9 cellular contexts compared by ENCODE assay signal in genomic region chr3:42654331-42655201, GRCh38. TPM values are rescaled to one million over a fixed set of nuclear protein-coding genes. Genes with fewer than 3 reads are reported as not detected.
DNase-seq lines count a peak whose midpoint lies in the region; ATAC-seq and TF ChIP-seq lines count a peak whose summit lies in the region.
"Had no signal": no experiment of that assay in that cellular context is flagged by ENCODE, and none has a peak within 500 bp of the region (broad histone marks: within the 10 kb centered on the region; RNA-seq: fewer than 3 reads in every experiment).

No MANE protein-coding gene starts in this region.

- TF ChIP-seq RAD21 in liver (IDR thresholded peaks at IDR 0.05): no peak

- WGBS in ectodermal cell, 2 experiments: 0 to 1% methylated on average over 94 of the region's 94 CpGs
- 2% methylated on average over 94 of the region's 94 CpGs for WGBS in liver
- WGBS in stomach, 5 donors: 0 to 3% (median 2%) methylated on average over 13 to 94 of the region's 94 CpGs

- in situ Hi-C loops in GM13977 (cut with MboI; ENCODE audit: low pct_unique_long_range_greater_than_20kb, low sequenced_read_pairs, unreplicated experiment): no loop called here

- ATAC-seq in HG02642 (IDR thresholded peaks at IDR 0.05; ENCODE audit: poor library complexity, unreplicated experiment): no peak

- CTCF ChIA-PET in RWPE1 (lab: Yijun Ruan, JAX): interaction anchor here (1.0 kb wide), 1 partner anchor 11 kb away, joined by 3 read pairs; no protein-coding TSS in a partner anchor

- TF ChIP-seq POLR2A in stomach (IDR thresholded peaks at IDR 0.05): no peak

- H3K4me1 ChIP-seq in ectodermal cell (ENCODE audit: control insufficient read depth, insufficient read depth, low read length) (peaks cover 22% of the 10 kb centered on the region), liver (ENCODE audit: control insufficient read depth in 4 of 4, insufficient read depth in 4 of 4, low read length in 3 of 4) (peaks cover 5 to 15% (median 11%) of the 10 kb centered on the region in 4 donors), stomach (peaks cover 46 to 90% (median 68%) of the 10 kb centered on the region in 4 donors)

- DNase-seq in AG09309 (ENCODE audit: low read depth): no peak
- DNase-seq in GM13977 (ENCODE audit: low spot score): peak; percentile 85
- no peak for DNase-seq in RWPE1 (ENCODE audit: low spot score)
- DNase-seq in stomach: peak; percentile 42
- DNase-seq in SKM-1 treated with dmso at 0.1 percent for 144 hours (lab: John Stamatoyannopoulos, UW; ENCODE audit: unreplicated experiment): no peak

- intact Hi-C loops in stomach (cut with DNase I; ENCODE audit: low total_unique reads): loop anchor here (10.0 kb wide), 1 partner anchor 90 kb away; no protein-coding TSS in a partner anchor

- TF ChIP-seq EP300 in stomach (IDR thresholded peaks at IDR 0.05): no peak

- H3K4me3 ChIP-seq in AG09309 (ENCODE audit: control insufficient read depth, low read depth, low read length): peak overlapping the region; percentile 89
- H3K4me3 ChIP-seq in ectodermal cell (ENCODE audit: insufficient read depth, low read depth, low read length): peak overlapping the region; percentile 62
- peak overlapping the region; percentile 42 to 89 (median 66) for H3K4me3 ChIP-seq in liver (ENCODE audit: low read depth in 1 of 3, low read length in 3 of 3)
- peak overlapping the region; percentile 72 to 84 (median 81) for H3K4me3 ChIP-seq in stomach

- POLR2A ChIA-PET in RWPE1 (lab: Yijun Ruan, JAX; ENCODE audit: low non-redundant PET): no interaction called here

- no peaks in the 10 kb centered on the region for H3K36me3 ChIP-seq in ectodermal cell (ENCODE audit: control insufficient read depth, insufficient read depth, low read length)
- H3K36me3 ChIP-seq in liver (ENCODE audit: control insufficient read depth in 4 of 4, insufficient read depth in 3 of 4, low read depth in 1 of 4, low read length in 3 of 4): peaks cover 0 to 4% (median 1%) of the 10 kb centered on the region in 4 donors
- H3K36me3 ChIP-seq in stomach: peaks cover 14 to 39% (median 25%) of the 10 kb centered on the region in 4 donors

- H3K27ac ChIP-seq in RWPE1: peak overlapping the region; percentile 86
- peak overlapping the region; percentile 58 for H3K27ac ChIP-seq in ectodermal cell (ENCODE audit: insufficient read depth, low read depth, low read length, poor library complexity, severe bottlenecking)
- H3K27ac ChIP-seq in liver (ENCODE audit: low read depth in 1 of 2, low read length in 2 of 2): peak overlapping the region; percentile 37 to 45
- H3K27ac ChIP-seq in stomach: peak overlapping the region; percentile 78 to 94 (median 91)
- H3K27ac ChIP-seq: KMS-11 had no signal

- TF ChIP-seq CTCF in AG09309 (IDR thresholded peaks at IDR 0.05; ENCODE audit: control insufficient read depth, insufficient read depth, low read depth, low read length, missing control alignments): peak; percentile 17
- TF ChIP-seq CTCF in GM13977 (IDR thresholded peaks at IDR 0.05; ENCODE audit: extremely low read depth, insufficient read depth, missing control alignments): peak; percentile 28
- TF ChIP-seq CTCF in RWPE1 (conservative IDR thresholded peaks at IDR 0.05; ENCODE audit: low read depth): no peak
- TF ChIP-seq CTCF in liver (IDR thresholded peaks at IDR 0.05; ENCODE audit: low read depth, low read length, missing input control): no peak
- no peak for TF ChIP-seq CTCF in stomach (IDR thresholded peaks at IDR 0.05)

- no peaks in the 10 kb centered on the region for H3K27me3 ChIP-seq in ectodermal cell (ENCODE audit: control insufficient read depth, insufficient read depth, low read length, poor library complexity, severe bottlenecking)
- H3K27me3 ChIP-seq in liver (ENCODE audit: control insufficient read depth in 4 of 4, insufficient read depth in 4 of 4, low read length in 3 of 4): no peaks in the 10 kb centered on the region
- H3K27me3 ChIP-seq in stomach: no peaks in the 10 kb centered on the region

- H3K9me3 ChIP-seq in ectodermal cell (ENCODE audit: control insufficient read depth, low read length): no peaks in the 10 kb centered on the region
- H3K9me3 ChIP-seq in liver (ENCODE audit: control insufficient read depth in 4 of 4, low read length in 3 of 4): no peaks in the 10 kb centered on the region
- no peaks in the 10 kb centered on the region for H3K9me3 ChIP-seq in stomach

- peak overlapping the region in 1 of 2 donors; percentile 16 for H3K9ac ChIP-seq in liver (ENCODE audit: low read depth in 1 of 2, low read length in 2 of 2)
- H3K9ac ChIP-seq: KMS-11 had no signal

TF ChIP-seq in liver, 16 proteins besides CTCF, POLR2A, EP300 and RAD21:
- TF ChIP-seq TAF1 (conservative IDR thresholded peaks at IDR 0.05) (no peak), GABPA (IDR thresholded peaks at IDR 0.05 in 1 of 2, conservative IDR thresholded peaks at IDR 0.05 in 1 of 2) (no peak), REST (IDR thresholded peaks at IDR 0.05) (no peak), RXRA (IDR thresholded peaks at IDR 0.05) (no peak), MAX (IDR thresholded peaks at IDR 0.05) (no peak), EGR1 (IDR thresholded peaks at IDR 0.05; ENCODE audit: low read depth in 2 of 2) (no peak), ATF3 (IDR thresholded peaks at IDR 0.05) (no peak), FOXA2 (IDR thresholded peaks at IDR 0.05) (no peak), FOXA1 (IDR thresholded peaks at IDR 0.05) (no peak)
TF ChIP-seq in liver: peak in this region for 0.

RNA-seq across cellular contexts. Expression of gene ZBTB47, which starts 1.1 kb away (rescaled TPM):
- polyA plus RNA-seq in ectodermal cell (2013, experiment 1 of 4): 6.2 TPM
- 6.7 TPM for polyA plus RNA-seq in ectodermal cell (2013, experiment 2 of 4)
- polyA plus RNA-seq in ectodermal cell (2013, experiment 3 of 4): 5.7 TPM
- polyA plus RNA-seq in ectodermal cell (2013, experiment 4 of 4): 6.2 TPM
- total RNA-seq in liver (1 to 10 TPM; 2.9 to 7.4 TPM), stomach (10 to 100 TPM; 10.1 to 40.3 (median 19.6) TPM)
- polyA plus RNA-seq in liver (1 to 10 TPM in 1 of 2 donors, under 1 TPM in 1; 0.42 to 5.5 TPM), stomach (10 to 100 TPM; 10.4 to 40.0 (median 32.1) TPM)

RNA-seq across cellular contexts. Expression of gene KLHL40, which starts 30.8 kb away (rescaled TPM):
- not detected for polyA plus RNA-seq in ectodermal cell (2013, experiment 1 of 4)
- not detected for polyA plus RNA-seq in ectodermal cell (2013, experiment 2 of 4)
- not detected for polyA plus RNA-seq in ectodermal cell (2013, experiment 3 of 4)
- polyA plus RNA-seq in ectodermal cell (2013, experiment 4 of 4): not detected
- total RNA-seq in liver (not detected), stomach (under 1 TPM in 1 of 5 donors, not detected in 4; 0.18 TPM)
- polyA plus RNA-seq in liver (not detected), stomach (1 to 10 TPM in 1 of 3 donors, under 1 TPM in 1, not detected in 1; 0.05 to 2.0 TPM)

RNA-seq across cellular contexts. Expression of gene HHATL, which starts 48.0 kb away (rescaled TPM):
- polyA plus RNA-seq in ectodermal cell (2013, experiment 1 of 4): not detected
- polyA plus RNA-seq in ectodermal cell (2013, experiment 2 of 4): not detected
- not detected for polyA plus RNA-seq in ectodermal cell (2013, experiment 3 of 4)
- polyA plus RNA-seq in ectodermal cell (2013, experiment 4 of 4): not detected
- total RNA-seq in liver: under 1 TPM in 1 of 2 donors, not detected in 1; 0.17 TPM
- not detected for polyA plus RNA-seq in liver
- total RNA-seq in stomach: not detected
- 1 to 10 TPM in 1 of 3 donors, under 1 TPM in 2; 0.81 to 6.9 (median 0.90) TPM for polyA plus RNA-seq in stomach

RNA-seq across cellular contexts. Expression of gene NKTR, which starts 54.1 kb away (rescaled TPM):
- polyA plus RNA-seq in ectodermal cell (2013, experiment 1 of 4): 85.5 TPM
- polyA plus RNA-seq in ectodermal cell (2013, experiment 2 of 4): 89.5 TPM
- 62.1 TPM for polyA plus RNA-seq in ectodermal cell (2013, experiment 3 of 4)
- 79.6 TPM for polyA plus RNA-seq in ectodermal cell (2013, experiment 4 of 4)
- total RNA-seq in liver: 10 to 100 TPM; 28.5 to 75.5 TPM
- polyA plus RNA-seq in liver: 10 to 100 TPM in 1 of 2 donors, 1 to 10 TPM in 1; 5.8 to 27.7 TPM
- 100 to 1,000 TPM in 4 of 5 donors, 10 to 100 TPM in 1; 76.5 to 488 (median 141) TPM for total RNA-seq in stomach
- 10 to 100 TPM in 1 of 3 donors, 1 to 10 TPM in 2; 3.8 to 20.0 (median 6.4) TPM for polyA plus RNA-seq in stomach

Comparison
In these comparisons a context has a peak if more than half of its experiments do, and no peak if none do; other contexts are left out.
1. DNase-seq: peak in GM13977 (single experiment) and stomach (single experiment); none in AG09309 (single experiment), RWPE1 (single experiment) and SKM-1 treated with dmso at 0.1 percent for 144 hours (single experiment).
2. CTCF ChIP-seq: peak in AG09309 (single experiment) and GM13977 (single experiment); none in RWPE1 (single experiment), liver (single experiment) and stomach (0 of 7).
3. H3K27ac ChIP-seq: peak in every context shown above with its lines; median percentile 91 in stomach; 86 in RWPE1; 58 in ectodermal cell; 41 in liver.
4. Peak in every context shown above with its lines, with median percentiles within 50 percentile points of each other: H3K4me3 ChIP-seq.